In genomic region chr9:72991772-72992171, GRCh38 we compare ENCODE assay signal across 7 cellular contexts.
"Had no signal": no experiment of that assay in that cellular context is flagged by ENCODE, and none has a peak within 500 bp of the region (broad histone marks: within the 10 kb centered on the region; RNA-seq: fewer than 3 reads in every experiment).

No MANE protein-coding gene starts in this region.

- ATAC-seq: GM12878 had no signal

- H3K4me3 ChIP-seq: GM12878 had no signal

- DNase-seq: GDM1, GF-D8 had no signal

- FAIRE-seq: GM12878, GM12891, GM12892, GM18507, GM19239 had no signal
